Comparison of ENCODE assay signal across 14 cellular contexts in the genomic region with DNA sequence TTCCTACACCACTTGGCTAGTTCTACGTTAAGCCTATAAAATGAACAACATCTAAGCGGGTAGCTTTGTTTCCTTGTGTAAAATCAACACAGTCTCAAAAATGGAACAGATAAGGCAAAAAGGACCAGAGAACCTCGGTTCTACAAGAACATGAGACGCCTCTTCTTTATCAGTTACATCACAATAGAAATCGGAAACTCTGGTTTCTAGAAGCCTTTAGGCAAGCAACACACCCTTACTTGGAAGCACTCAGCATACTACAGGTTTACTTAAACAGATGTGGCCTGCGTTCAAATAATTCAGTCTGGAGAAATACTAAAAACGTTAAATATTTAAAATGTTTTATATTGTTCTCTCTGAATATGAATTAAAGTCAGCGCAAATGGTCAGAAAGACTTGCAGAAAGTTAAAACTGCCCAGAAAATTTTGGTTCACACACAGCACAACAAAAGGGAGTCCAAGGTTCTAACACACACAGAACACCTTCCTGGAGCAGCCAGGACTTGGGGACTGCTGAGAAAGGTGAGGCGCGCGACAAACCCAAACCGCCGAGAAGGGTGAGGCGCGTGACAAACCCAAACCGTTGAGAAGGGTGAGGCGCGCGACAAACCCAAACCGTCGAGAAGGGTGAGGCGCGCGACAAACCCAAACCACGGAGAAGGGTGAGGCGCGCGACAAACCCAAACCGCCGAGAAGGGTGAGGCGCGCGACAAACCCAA. TPM values are rescaled to one million over a fixed set of nuclear protein-coding genes. Genes with fewer than 3 reads are reported as not detected.
DNase-seq lines count a peak whose midpoint lies in the region; ATAC-seq, FAIRE-seq and TF ChIP-seq lines count a peak whose summit lies in the region.
"Had no signal": no experiment of that assay in that cellular context is flagged by ENCODE, and none has a peak within 500 bp of the region (broad histone marks: within the 10 kb centered on the region; RNA-seq: fewer than 3 reads in every experiment).

No MANE protein-coding gene starts in this region.

- H3K9me3 Mint-ChIP-seq in mesothelial cell of epicardium: no peaks in the 10 kb centered on the region

- H3K9ac ChIP-seq in HUES6 (ENCODE audit: low read length): no peak overlapping the region
- H3K9ac ChIP-seq in K562 (ENCODE audit: insufficient read depth in 1 of 2, low read depth in 2 of 2, low read length in 2 of 2): no peak overlapping the region

- no peak for DNase-seq in K562 (ENCODE audit: extremely low read depth in 1 of 4, low spot score in 3 of 4)
- no peak for DNase-seq in mesothelial cell of epicardium (ENCODE audit: low spot score in 2 of 2, unreplicated experiment in 2 of 2)
- no peak for DNase-seq in left lobe of liver (ENCODE audit: low spot score)
- no peak for DNase-seq in coronary artery (ENCODE audit: low spot score)
- DNase-seq: C1 segment of cervical spinal cord, heart right ventricle, midbrain, NCI-H187 treated with DMSO at 0.1 percent for 48 hours had no signal

- H3K4me1 Mint-ChIP-seq in mesothelial cell of epicardium: peaks cover 34% of the 10 kb centered on the region

- in situ Hi-C loops in K562 (cut with MboI): no loop called here

- no peak for TF ChIP-seq EP300 in K562 (IDR thresholded peaks at IDR 0.05; ENCODE audit: low read length)

- ATAC-seq in K562: no peak
- ATAC-seq in HG03025 (IDR thresholded peaks at IDR 0.05; ENCODE audit: low FRiP score, unreplicated experiment): no peak
- ATAC-seq in left lobe of liver: no peak
- ATAC-seq in HG02870 (IDR thresholded peaks at IDR 0.05; ENCODE audit: unreplicated experiment): no peak

- H3K27me3 ChIP-seq in ACC112 (ENCODE audit: insufficient read depth, low read length) (no peaks in the 10 kb centered on the region), HUES6 (ENCODE audit: control insufficient read depth, insufficient read depth, low read length) (no peaks in the 10 kb centered on the region), K562 (ENCODE audit: control insufficient read depth in 2 of 2, insufficient read depth in 2 of 2, low read length in 2 of 2) (no peaks in the 10 kb centered on the region)
- H3K27me3 ChIP-seq: heart right ventricle, tibial nerve had no signal

- FAIRE-seq in K562 (lab: Jason Lieb, UNC): peak; percentile 11

- no peak for TF ChIP-seq RAD21 in K562 (CRISPR knock-in tag; conservative IDR thresholded peaks at IDR 0.05 in 1 of 2, IDR thresholded peaks at IDR 0.05 in 1 of 2)

- H3K9me3 ChIP-seq in HUES6 (ENCODE audit: control insufficient read depth, insufficient read depth, low read depth, low read length) (peaks cover 25% of the 10 kb centered on the region), K562 (replicated peaks; ENCODE audit: control insufficient read depth, insufficient read depth, low read depth, low read length) (peaks cover 16% of the 10 kb centered on the region; the same call in 1 of the 2 replicates)
- H3K9me3 ChIP-seq: heart right ventricle, tibial nerve had no signal

- H3K4me1 ChIP-seq in ACC112 (ENCODE audit: control insufficient read depth, insufficient read depth, low read length, unreplicated experiment) (peaks cover 14% of the 10 kb centered on the region), HUES6 (ENCODE audit: control insufficient read depth, insufficient read depth, low read length) (0 out of 2 replicates have a peak, but pooled peaks cover 4% of the 10 kb centered on the region), K562 (replicated peaks in 1 of 2; ENCODE audit: control insufficient read depth in 2 of 2, insufficient read depth in 2 of 2, low read length in 2 of 2) (peaks cover 0 to 6% of the 10 kb centered on the region in 2 experiments; a peak in 2 of 5 replicates)

- POLR2A ChIA-PET in K562 (lab: Yijun Ruan, JAX): interaction anchor here (0.7 kb wide), 1 partner anchor 15 kb away, joined by 4 read pairs; no protein-coding TSS in a partner anchor

- H3K27ac Mint-ChIP-seq in mesothelial cell of epicardium: peak overlapping the region; percentile 99

- CTCF ChIA-PET in K562 (lab: Yijun Ruan, JAX; ENCODE audit: low intra/inter-chr PET ratio): no interaction called here

- no peak overlapping the region for H3K4me3 Mint-ChIP-seq in mesothelial cell of epicardium

- H3K36me3 ChIP-seq in ACC112 (ENCODE audit: insufficient read depth, low read length) (peaks cover 22% of the 10 kb centered on the region), HUES6 (ENCODE audit: control insufficient read depth, insufficient read depth, low read length) (peaks cover 37% of the 10 kb centered on the region), K562 (ENCODE audit: control insufficient read depth, insufficient read depth, low read length) (peaks cover 35% of the 10 kb centered on the region)

- H3K79me2 ChIP-seq in ACC112 (ENCODE audit: control insufficient read depth, insufficient read depth, low read length, unreplicated experiment) (peaks cover 87% of the 10 kb centered on the region), K562 (ENCODE audit: control insufficient read depth, insufficient read depth, low read length) (peaks cover 89% of the 10 kb centered on the region)

- no peaks in the 10 kb centered on the region for H3K9me1 ChIP-seq in K562 (ENCODE audit: control insufficient read depth, insufficient read depth, low read length)

- no peaks in the 10 kb centered on the region; the same call in 1 of the 2 replicates for H4K20me1 ChIP-seq in K562 (replicated peaks; ENCODE audit: control insufficient read depth, insufficient read depth, low read length)

- no TSS peak for BruUV-seq in K562 (replicated peaks; lab: Mats Ljungman, UMichigan)

- no peak overlapping the region for H3K4me3 ChIP-seq in ACC112 (ENCODE audit: low read depth, low read length)
- H3K4me3 ChIP-seq in HUES6 (ENCODE audit: low read depth, low read length): no peak overlapping the region
- H3K4me3 ChIP-seq in K562: no peak overlapping the region
- H3K4me3 ChIP-seq in coronary artery: no peak overlapping the region
- H3K4me3 ChIP-seq: heart right ventricle, tibial nerve had no signal

- no peak overlapping the region for H3K4me2 ChIP-seq in K562 (ENCODE audit: insufficient read depth, low read length)

- H3K27ac ChIP-seq in ACC112 (ENCODE audit: low read depth, low read length) (peak overlapping the region; percentile 72), HUES6 (ENCODE audit: low read depth, low read length) (0 out of 2 replicates have a peak overlapping the region, but pooled peaks have one; percentile 19), K562 (ENCODE audit: extremely low read depth, low read depth, low read length) (no peak overlapping the region), coronary artery (peak overlapping the region in 1 of 2 donors; percentile 48)
- H3K27ac ChIP-seq: tibial nerve had no signal

- TF ChIP-seq CTCF in K562 (IDR thresholded peaks at IDR 0.05 in 2 of 3, conservative IDR thresholded peaks at IDR 0.05 in 1 of 3; ENCODE audit: insufficient read depth in 2 of 3, low read depth in 1 of 3, low read length in 3 of 3) (no peak), mesothelial cell of epicardium (IDR thresholded peaks at IDR 0.05; ENCODE audit: unreplicated experiment) (no peak), coronary artery (IDR thresholded peaks at IDR 0.05) (no peak)

- peaks cover 7% of the 10 kb centered on the region for H3K36me3 Mint-ChIP-seq in mesothelial cell of epicardium

- intact Hi-C loops in K562 (cut with micrococcal nuclease): no loop called here

- WGBS in K562 (ENCODE audit: insufficient coverage, low coverage, missing lambda C conversion rate): 87% methylated on average over 19 of the region's 33 CpGs

- no peak overlapping the region for H2AFZ ChIP-seq in ACC112 (ENCODE audit: low read length, unreplicated experiment)
- H2AFZ ChIP-seq in K562 (ENCODE audit: low read depth, low read length): no peak overlapping the region

- H3K27me3 Mint-ChIP-seq in mesothelial cell of epicardium (ENCODE audit: low read depth): no peaks in the 10 kb centered on the region
- H3K27me3 Mint-ChIP-seq: IgD-negative memory B cell had no signal

- TF ChIP-seq POLR2A in K562 (conservative IDR thresholded peaks at IDR 0.05): no peak

RNA-seq across cellular contexts. Expression of a gene that starts 25.9 kb away (rescaled TPM):
- total RNA-seq in K562 (2011; cell fraction: chromatin; rRNA removed; ENCODE audit: low replicate concordance): 111 and 160 TPM in 2 replicates
- 87.6 and 91.1 TPM in 2 replicates for total RNA-seq in K562 (2011; cell fraction: nucleolus; rRNA removed)
- 118 and 155 TPM in 2 replicates for total RNA-seq in K562 (2011; cell fraction: nucleoplasm; rRNA removed)
- 64.7 and 68.7 TPM in 2 replicates for total RNA-seq in K562 (2014; rRNA removed)
- 70.9 and 72.5 TPM in 2 replicates for total RNA-seq in K562 (2014; rRNA removed; fragmentation: Illumina TruSeq; extraction: Trizol)
- 63.1 and 67.1 TPM in 2 replicates for total RNA-seq in K562 (2015; rRNA removed; fragmentation: Illumina TruSeq; extraction: Trizol)
- total RNA-seq in K562 (2021): 62.4 and 67.5 TPM in 2 replicates
- polyA plus RNA-seq in K562 (2011; rRNA removed): 57.5 and 86.9 TPM in 2 replicates
- polyA plus RNA-seq in K562 (2011; cell fraction: cytosol; rRNA removed): 44.1 and 45.9 TPM in 2 replicates
- 43.3 and 60.6 TPM in 2 replicates for polyA plus RNA-seq in K562 (2011; cell fraction: nucleus; rRNA removed)
- polyA plus RNA-seq in K562 (2012): 47.5 and 54.2 TPM in 2 replicates
- polyA plus RNA-seq in K562 (2014; fragmentation: Illumina TruSeq; extraction: Trizol): 55.5 and 58.2 TPM in 2 replicates
- polyA plus RNA-seq in K562 (2014; fragmentation: Nextera tagmentation; extraction: Ambion mirVana): 1 to 10 TPM; 5.8 to 8.3 TPM
- polyA plus RNA-seq in K562 (2014; rRNA removed): 44.0 and 45.2 TPM in 2 replicates
- polyA minus RNA-seq in K562 (2011; rRNA and poly(A)+ RNA removed): 119 and 154 TPM in 2 replicates
- 70.0 and 93.0 TPM in 2 replicates for polyA minus RNA-seq in K562 (2011; cell fraction: cytosol; rRNA and poly(A)+ RNA removed)
- 35.4 and 43.4 TPM in 2 replicates for polyA minus RNA-seq in K562 (2011; cell fraction: nucleus; rRNA and poly(A)+ RNA removed)
- total RNA-seq in mesothelial cell of epicardium: 36.5 to 37.1 TPM (median 36.7 TPM) in 3 replicates
- 19.6 TPM for total RNA-seq in left lobe of liver

RNA-seq across cellular contexts. Expression of a gene that starts 53.0 kb away (rescaled TPM):
- total RNA-seq in K562 (2011; cell fraction: chromatin; rRNA removed; ENCODE audit: low replicate concordance): 95.4 and 308 TPM in 2 replicates
- total RNA-seq in K562 (2011; cell fraction: nucleolus; rRNA removed): 44.7 and 52.6 TPM in 2 replicates
- 111 and 142 TPM in 2 replicates for total RNA-seq in K562 (2011; cell fraction: nucleoplasm; rRNA removed)
- total RNA-seq in K562 (2014; rRNA removed) (24.7 and 28.3 TPM in 2 replicates), K562 (2014; rRNA removed; fragmentation: Illumina TruSeq; extraction: Trizol) (21.9 and 24.0 TPM in 2 replicates), K562 (2015; rRNA removed; fragmentation: Illumina TruSeq; extraction: Trizol) (17.7 and 20.6 TPM in 2 replicates), K562 (2021) (23.1 and 27.1 TPM in 2 replicates), mesothelial cell of epicardium (31.1 to 36.2 TPM (median 36.0 TPM) in 3 replicates), left lobe of liver (6.7 TPM)
- polyA plus RNA-seq in K562 (2011; rRNA removed) (33.3 and 37.9 TPM in 2 replicates), K562 (2014; fragmentation: Illumina TruSeq; extraction: Trizol) (20.3 and 36.5 TPM in 2 replicates), K562 (2014; fragmentation: Nextera tagmentation; extraction: Ambion mirVana) (1 to 10 TPM; 1.3 to 1.6 TPM), K562 (2014; rRNA removed) (39.3 and 42.5 TPM in 2 replicates)
- polyA plus RNA-seq in K562 (2011; cell fraction: cytosol; rRNA removed): 44.5 and 61.9 TPM in 2 replicates
- polyA plus RNA-seq in K562 (2011; cell fraction: nucleus; rRNA removed): 138 and 267 TPM in 2 replicates
- 27.1 and 46.7 TPM in 2 replicates for polyA plus RNA-seq in K562 (2012)
- 42.0 and 45.1 TPM in 2 replicates for polyA minus RNA-seq in K562 (2011; rRNA and poly(A)+ RNA removed)
- polyA minus RNA-seq in K562 (2011; cell fraction: cytosol; rRNA and poly(A)+ RNA removed): 20.7 and 21.2 TPM in 2 replicates
- polyA minus RNA-seq in K562 (2011; cell fraction: nucleus; rRNA and poly(A)+ RNA removed): 40.8 and 41.6 TPM in 2 replicates
